Comparison of ENCODE assay signal across 8 cellular contexts in the genomic region with DNA sequence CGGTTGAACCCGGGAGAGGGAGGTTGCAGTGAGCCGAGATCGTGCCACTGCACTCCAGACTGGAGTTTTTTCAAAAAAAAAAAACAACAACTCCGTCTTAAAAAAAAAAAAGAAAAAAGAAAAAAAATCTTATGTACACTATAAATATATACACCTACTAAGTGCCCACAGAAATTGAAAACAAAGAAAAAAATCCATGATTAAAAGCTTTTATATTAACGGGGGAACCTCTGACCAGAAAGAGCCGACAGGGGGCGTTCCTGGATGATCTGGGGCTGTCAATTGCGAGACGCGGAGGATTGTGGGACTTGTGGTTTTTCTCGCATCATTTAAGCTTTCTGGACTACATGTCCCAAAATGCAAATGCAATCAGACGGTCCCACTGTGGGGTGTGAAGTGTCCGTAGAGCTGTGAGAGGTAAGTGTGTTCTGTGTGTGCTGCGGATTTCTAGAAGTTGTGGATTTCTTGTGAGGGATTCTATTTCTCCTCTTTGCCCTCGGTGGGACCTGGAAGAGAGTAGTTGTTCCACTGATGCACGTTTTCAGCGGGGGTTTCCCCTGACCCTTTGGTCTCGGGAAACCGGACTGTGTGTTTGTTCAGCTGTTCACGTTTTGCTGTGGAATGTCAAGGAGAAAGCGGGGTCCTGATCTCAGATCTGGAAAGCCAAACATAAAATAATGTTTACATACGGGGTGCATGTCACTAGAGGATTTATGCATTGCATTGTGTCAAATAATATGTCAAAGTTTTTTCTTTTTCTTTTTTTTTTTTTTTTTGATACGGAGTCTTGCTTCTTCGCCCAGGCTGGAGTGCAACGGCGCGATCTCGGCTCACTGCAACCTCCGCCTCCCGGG. TPM values are rescaled to one million over a fixed set of nuclear protein-coding genes. Genes with fewer than 3 reads are reported as not detected.
A peak's percentile ranks its signal among the peaks of the same experiment; 100 is the strongest.
DNase-seq lines count a peak whose midpoint lies in the region; ATAC-seq and TF ChIP-seq lines count a peak whose summit lies in the region.

A gene with protein sequence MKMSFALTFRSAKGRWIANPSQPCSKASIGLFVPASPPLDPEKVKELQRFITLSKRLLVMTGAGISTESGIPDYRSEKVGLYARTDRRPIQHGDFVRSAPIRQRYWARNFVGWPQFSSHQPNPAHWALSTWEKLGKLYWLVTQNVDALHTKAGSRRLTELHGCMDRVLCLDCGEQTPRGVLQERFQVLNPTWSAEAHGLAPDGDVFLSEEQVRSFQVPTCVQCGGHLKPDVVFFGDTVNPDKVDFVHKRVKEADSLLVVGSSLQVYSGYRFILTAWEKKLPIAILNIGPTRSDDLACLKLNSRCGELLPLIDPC (plus strand): TSS at position 360 of the 854 bp plus-strand sequence. CDS start 1,241 bp downstream, outside the sequence.

- H3K4me1 ChIP-seq in ectodermal cell (ENCODE audit: control insufficient read depth, insufficient read depth, low read length): no peaks in the 10 kb centered on the region
- H3K4me1 ChIP-seq in lower lobe of right lung: peaks cover 6% of the 10 kb centered on the region

- intact Hi-C loops in lower lobe of right lung (cut with DNase I): no loop called here

- H3K36me3 ChIP-seq in ectodermal cell (ENCODE audit: control insufficient read depth, insufficient read depth, low read length) (no peaks in the 10 kb centered on the region), lower lobe of right lung (no peaks in the 10 kb centered on the region)

- no peak within 1 kb of the TSS for H3K27ac ChIP-seq in ectodermal cell (ENCODE audit: insufficient read depth, low read depth, low read length, poor library complexity, severe bottlenecking)
- peak within 1 kb of the TSS; percentile 79 for H3K27ac ChIP-seq in lower lobe of right lung

- 8 to 9% methylated on average over 26 to 28 of the region's 31 CpGs for WGBS in ectodermal cell, 2 experiments

- peak; percentile 96 for DNase-seq in CD1c-positive myeloid dendritic cell (ENCODE audit: extremely low spot score)
- peak; percentile 90 for DNase-seq in NCI-H748 treated with DMSO at 0.1 percent for 48 hours (lab: John Stamatoyannopoulos, UW)
- peak; percentile 88 to 91 for DNase-seq in activated CD4-positive, alpha-beta T cell treated with anti-CD3 and anti-CD28 coated beads, Interleukin-2, amount 50 U/mL, for 48 hours
- peak; percentile 92 for DNase-seq in lower lobe of right lung
- DNase-seq in stimulated activated CD4-positive, alpha-beta T cell treated with anti-CD3 and anti-CD28 coated beads, TNF-alpha, amount 100 ng/mL, for 4 hours (ENCODE audit: low read depth in 3 of 3): peak; percentile 67 to 83 (median 75)

- ATAC-seq in GM19395 (IDR thresholded peaks at IDR 0.05; ENCODE audit: unreplicated experiment) (peak; percentile 98), HG03565 (IDR thresholded peaks at IDR 0.05; ENCODE audit: unreplicated experiment) (peak; percentile 96), lower lobe of right lung (peak; percentile 97 to 99)

- H3K4me3 ChIP-seq in ectodermal cell (ENCODE audit: insufficient read depth, low read depth, low read length) (peak within 1 kb of the TSS; percentile 64), lower lobe of right lung (peak within 1 kb of the TSS; percentile 62)

- H3K27me3 ChIP-seq in ectodermal cell (ENCODE audit: control insufficient read depth, insufficient read depth, low read length, poor library complexity, severe bottlenecking): no peaks in the 10 kb centered on the region
- no peaks in the 10 kb centered on the region for H3K27me3 ChIP-seq in lower lobe of right lung (ENCODE audit: low read depth)

- H3K9me3 ChIP-seq in ectodermal cell (ENCODE audit: control insufficient read depth, low read length) (no peaks in the 10 kb centered on the region), lower lobe of right lung (no peaks in the 10 kb centered on the region)

- TF ChIP-seq CTCF in lower lobe of right lung (IDR thresholded peaks at IDR 0.05): peak; percentile 65

RNA-seq across cellular contexts. Expression of the gene that starts here (rescaled TPM):
- 4.3 TPM for polyA plus RNA-seq in ectodermal cell (2013, experiment 1 of 4)
- 4.0 TPM for polyA plus RNA-seq in ectodermal cell (2013, experiment 2 of 4)
- polyA plus RNA-seq in ectodermal cell (2013, experiment 3 of 4): 5.0 TPM
- polyA plus RNA-seq in ectodermal cell (2013, experiment 4 of 4): 4.7 TPM
- 2.1 TPM for total RNA-seq in lower lobe of right lung
